In the genomic region with DNA sequence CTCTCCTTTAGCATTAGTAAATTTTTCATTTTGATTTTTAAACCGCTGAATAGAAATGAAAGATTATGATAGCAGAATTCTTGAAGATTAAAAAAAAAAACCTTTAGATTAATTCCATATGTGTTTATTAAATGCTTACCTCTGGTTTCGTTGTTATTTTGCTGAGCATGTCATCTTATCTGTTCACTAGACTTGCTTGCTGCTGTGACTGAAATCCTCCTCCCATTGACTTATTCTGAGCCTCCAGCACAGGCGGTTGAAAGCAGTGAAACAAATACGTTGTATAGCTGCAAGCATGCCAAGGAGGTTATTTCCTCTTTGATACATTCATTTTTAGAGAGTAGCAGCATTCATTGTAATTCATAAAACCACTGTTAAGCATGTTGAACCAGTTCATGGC, we compare ENCODE assay signal across 11 cellular contexts. TPM values are rescaled to one million over a fixed set of nuclear protein-coding genes. Genes with fewer than 3 reads are reported as not detected.
DNase-seq lines count a peak whose midpoint lies in the region; ATAC-seq and TF ChIP-seq lines count a peak whose summit lies in the region.
"Had no signal": no experiment of that assay in that cellular context is flagged by ENCODE, and none has a peak within 500 bp of the region (broad histone marks: within the 10 kb centered on the region; RNA-seq: fewer than 3 reads in every experiment).

A gene (minus strand): TSS at position 210 of the 400 bp plus-strand sequence. CDS start 1,278 bp downstream, outside the sequence.

- intact Hi-C loops in right cardiac atrium (cut with DNase I) = no loop called here

- H3K9me3 ChIP-seq in right cardiac atrium (ENCODE audit: control insufficient read depth, low read length) (no peaks in the 10 kb centered on the region), thoracic aorta (no peaks in the 10 kb centered on the region), Peyer's patch (no peaks in the 10 kb centered on the region)

- H3K4me3 ChIP-seq in right cardiac atrium (ENCODE audit: low read length) (peak within 1 kb of the TSS; percentile 39), thoracic aorta (peak within 1 kb of the TSS; percentile 39), Peyer's patch (peak within 1 kb of the TSS in 1 of 4 donors; percentile 21)

- H3K27me3 ChIP-seq in right cardiac atrium (ENCODE audit: control insufficient read depth, insufficient read depth) = no peaks in the 10 kb centered on the region
- H3K27me3 ChIP-seq in thoracic aorta (replicated peaks; ENCODE audit: insufficient read depth) = no peaks in the 10 kb centered on the region
- H3K27me3 ChIP-seq in Peyer's patch = no peaks in the 10 kb centered on the region

- WGBS in right cardiac atrium = 32% methylated on average over 4 of the region's 4 CpGs

- H3K27ac ChIP-seq in right cardiac atrium (ENCODE audit: low read length) (no peak within 1 kb of the TSS), thoracic aorta (no peak within 1 kb of the TSS), Peyer's patch (peak within 1 kb of the TSS in 1 of 4 donors; percentile 40)
- H3K27ac ChIP-seq: C4-2B had no signal

- ATAC-seq in activated CD8-positive, alpha-beta T cell treated with anti-CD3 and anti-CD28 coated beads, Interleukin-2, amount 10 ng/mL, durations not matched to agents 7 days and 5 days = peak; percentile 67
- ATAC-seq in right cardiac atrium = peak; percentile 75 to 82
- no peak for ATAC-seq in thoracic aorta (ENCODE audit: insufficient number of reproducible peaks, low FRiP score, low read depth)
- no peak for ATAC-seq in GM21360 (IDR thresholded peaks at IDR 0.05; ENCODE audit: unreplicated experiment)
- ATAC-seq: esophagus mucosa had no signal

- H3K9me3 Mint-ChIP-seq in activated naive CD4-positive, alpha-beta T cell treated with anti-CD3 and anti-CD28 coated beads, Interleukin-2, amount 10 ng/mL, durations not matched to agents 7 days and 5 days = no peaks in the 10 kb centered on the region
- H3K9me3 Mint-ChIP-seq in activated CD8-positive, alpha-beta T cell treated with anti-CD3 and anti-CD28 coated beads, Interleukin-2, amount 10 ng/mL, durations not matched to agents 7 days and 5 days (ENCODE audit: insufficient read depth) = no peaks in the 10 kb centered on the region

- no peak within 1 kb of the TSS for H3K4me3 Mint-ChIP-seq in activated naive CD4-positive, alpha-beta T cell treated with anti-CD3 and anti-CD28 coated beads, Interleukin-2, amount 10 ng/mL, durations not matched to agents 7 days and 5 days
- no peak within 1 kb of the TSS for H3K4me3 Mint-ChIP-seq in activated CD8-positive, alpha-beta T cell treated with anti-CD3 and anti-CD28 coated beads, Interleukin-2, amount 10 ng/mL, durations not matched to agents 7 days and 5 days

- H3K4me1 ChIP-seq in right cardiac atrium (ENCODE audit: control insufficient read depth, insufficient read depth, low read length) (no peaks in the 10 kb centered on the region), thoracic aorta (ENCODE audit: control insufficient read depth in 1 of 2, low read depth in 2 of 2) (peaks cover 12 to 27% of the 10 kb centered on the region in 2 donors), Peyer's patch (peaks cover 0 to 7% (median 0%) of the 10 kb centered on the region in 4 donors)

- no peaks in the 10 kb centered on the region for H3K36me3 Mint-ChIP-seq in activated naive CD4-positive, alpha-beta T cell treated with anti-CD3 and anti-CD28 coated beads, Interleukin-2, amount 10 ng/mL, durations not matched to agents 7 days and 5 days
- peaks cover 2% of the 10 kb centered on the region for H3K36me3 Mint-ChIP-seq in activated CD8-positive, alpha-beta T cell treated with anti-CD3 and anti-CD28 coated beads, Interleukin-2, amount 10 ng/mL, durations not matched to agents 7 days and 5 days (ENCODE audit: low read depth)

- no peak for DNase-seq in activated naive CD4-positive, alpha-beta T cell treated with anti-CD3 and anti-CD28 coated beads, Interleukin-2, amount 10 ng/mL, durations not matched to agents 7 days and 5 days
- no peak for DNase-seq in activated naive CD4-positive, alpha-beta T cell (lab: John Stamatoyannopoulos, UW)
- DNase-seq in activated CD8-positive, alpha-beta T cell treated with anti-CD3 and anti-CD28 coated beads, Interleukin-2, amount 10 ng/mL, durations not matched to agents 7 days and 5 days = no peak
- DNase-seq in right cardiac atrium (no peak), thoracic aorta (ENCODE audit: low spot score) (no peak), Peyer's patch (no peak)
- no peak for DNase-seq in activated effector memory CD4-positive, alpha-beta T cell treated with anti-CD3 and anti-CD28 coated beads, Interleukin-2, amount 50 U/mL, for 16 hours
- DNase-seq: NCI-H446 treated with DMSO at 0.1 percent for 48 hours had no signal

- H3K27ac Mint-ChIP-seq in activated naive CD4-positive, alpha-beta T cell treated with anti-CD3 and anti-CD28 coated beads, Interleukin-2, amount 10 ng/mL, durations not matched to agents 7 days and 5 days = peak within 1 kb of the TSS; percentile 56
- H3K27ac Mint-ChIP-seq in activated CD8-positive, alpha-beta T cell treated with anti-CD3 and anti-CD28 coated beads, Interleukin-2, amount 10 ng/mL, durations not matched to agents 7 days and 5 days = no peak within 1 kb of the TSS

- H3K27me3 Mint-ChIP-seq in activated naive CD4-positive, alpha-beta T cell treated with anti-CD3 and anti-CD28 coated beads, Interleukin-2, amount 10 ng/mL, durations not matched to agents 7 days and 5 days = no peaks in the 10 kb centered on the region
- no peaks in the 10 kb centered on the region for H3K27me3 Mint-ChIP-seq in activated CD8-positive, alpha-beta T cell treated with anti-CD3 and anti-CD28 coated beads, Interleukin-2, amount 10 ng/mL, durations not matched to agents 7 days and 5 days (ENCODE audit: low read depth)

- CTCF ChIA-PET in activated naive CD4-positive, alpha-beta T cell treated with anti-CD3 and anti-CD28 coated beads, Interleukin-2, amount 10 ng/mL, durations not matched to agents 7 days and 5 days (lab: Charles Lee) = interaction anchor here (0.9 to 1.2 kb wide), 2 partner anchors 13 to 21 kb away, joined by 3 to 4 read pairs; no protein-coding TSS in a partner anchor
- CTCF ChIA-PET in activated CD8-positive, alpha-beta T cell treated with anti-CD3 and anti-CD28 coated beads, Interleukin-2, amount 10 ng/mL, durations not matched to agents 7 days and 5 days (lab: Charles Lee) = interaction anchor here (0.9 to 2.2 kb wide), 6 partner anchors 10 to 358 kb away, joined by 3 to 9 read pairs (median 3); no protein-coding TSS in a partner anchor

- H3K4me1 Mint-ChIP-seq in activated naive CD4-positive, alpha-beta T cell treated with anti-CD3 and anti-CD28 coated beads, Interleukin-2, amount 10 ng/mL, durations not matched to agents 7 days and 5 days = peaks cover 20% of the 10 kb centered on the region
- peaks cover 17% of the 10 kb centered on the region for H3K4me1 Mint-ChIP-seq in activated CD8-positive, alpha-beta T cell treated with anti-CD3 and anti-CD28 coated beads, Interleukin-2, amount 10 ng/mL, durations not matched to agents 7 days and 5 days (ENCODE audit: low read depth)

- POLR2A ChIA-PET in activated CD8-positive, alpha-beta T cell treated with anti-CD3 and anti-CD28 coated beads, Interleukin-2, amount 10 ng/mL, durations not matched to agents 7 days and 5 days (lab: Charles Lee) = interaction anchor here (0.9 kb wide), 1 partner anchor 65 kb away, joined by 3 read pairs; no protein-coding TSS in a partner anchor

- H3K36me3 ChIP-seq in thoracic aorta = no peaks in the 10 kb centered on the region
- H3K36me3 ChIP-seq in Peyer's patch = no peaks in the 10 kb centered on the region

- TF ChIP-seq POLR2A in Peyer's patch (IDR thresholded peaks at IDR 0.05) = no peak

- TF ChIP-seq CTCF in thoracic aorta (IDR thresholded peaks at IDR 0.05) (no peak), Peyer's patch (IDR thresholded peaks at IDR 0.05) (no peak)

RNA-seq across cellular contexts. Expression of the gene that starts here (rescaled TPM):
- not detected for total RNA-seq in activated CD8-positive, alpha-beta T cell treated with anti-CD3 and anti-CD28 coated beads, Interleukin-2, amount 10 ng/mL, durations not matched to agents 7 days and 5 days
- total RNA-seq in right cardiac atrium (10 to 100 TPM in 1 of 4 donors, 1 to 10 TPM in 3; 4.3 to 11.9 (median 8.0) TPM), thoracic aorta (1 to 10 TPM; 2.8 to 9.2 TPM), Peyer's patch (1 to 10 TPM in 1 of 4 donors, under 1 TPM in 1, not detected in 2; 0.40 to 2.2 TPM)
- polyA plus RNA-seq in right cardiac atrium = 2.3 TPM
- total RNA-seq: esophagus mucosa had no signal

Comparison
In these comparisons a context has a peak if more than half of its experiments do, and no peak if none do; other contexts are left out.
1. Peak in ATAC-seq in activated CD8-positive, alpha-beta T cell treated with anti-CD3 and anti-CD28 coated beads, Interleukin-2, amount 10 ng/mL, durations not matched to agents 7 days and 5 days; RNA of the gene not detected or under 1 TPM.
2. ATAC-seq: peak in right cardiac atrium (2 of 2); none in thoracic aorta (single experiment) and GM21360 (single experiment).